ENCODE assay signal across 7 cellular contexts in the genomic region with DNA sequence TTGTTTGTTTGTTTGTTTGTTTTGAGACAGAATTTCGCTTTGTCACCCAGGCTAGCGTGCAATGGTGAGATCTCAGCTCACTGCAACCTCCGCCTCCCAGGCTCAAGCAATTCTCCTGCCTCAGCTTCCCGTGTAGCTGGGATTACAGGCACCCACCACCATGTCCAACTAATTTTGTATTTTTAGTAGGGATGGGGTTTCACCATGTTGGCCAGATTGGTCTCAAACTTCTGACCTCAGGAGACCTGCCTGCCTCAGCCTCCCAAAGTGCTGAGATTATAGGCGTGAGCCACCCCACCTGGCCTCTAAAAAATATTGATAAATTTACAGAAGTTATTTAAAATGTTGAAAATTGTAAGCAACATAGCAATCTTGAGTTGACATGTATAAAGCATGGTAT. TPM values are rescaled to one million over a fixed set of nuclear protein-coding genes. Genes with fewer than 3 reads are reported as not detected.
DNase-seq lines count a peak whose midpoint lies in the region; ATAC-seq, FAIRE-seq and TF ChIP-seq lines count a peak whose summit lies in the region.
"Not testable (repeated sequence)": the region's sequence is repeated elsewhere in the genome, so short reads cannot be mapped to it uniquely, and the experiment has no call there.

No MANE protein-coding gene starts in this region.

- not testable (repeated sequence) for TF ChIP-seq RAD21 in A549 (conservative IDR thresholded peaks at IDR 0.05 in 1 of 2, IDR thresholded peaks at IDR 0.05 in 1 of 2)
- TF ChIP-seq RAD21 in HepG2 (CRISPR knock-in tag; IDR thresholded peaks at IDR 0.05), result 0 out of 2 replicates have a peak, but pooled peaks have one; percentile 4

- H3K27ac Mint-ChIP-seq in Calu3 (ENCODE audit: unreplicated experiment), result peak overlapping the region; percentile 67

- WGBS in A549 (ENCODE audit: missing lambda C conversion rate), result 89% methylated on average over 5 of the region's 5 CpGs
- WGBS in body of pancreas, 2 donors, result 78 to 80% methylated on average over 5 of the region's 5 CpGs
- WGBS in hepatocyte (ENCODE audit: low lambda C conversion rate, missing lambda C conversion rate), result 91% methylated on average over 5 of the region's 5 CpGs
- 81% methylated on average over 5 of the region's 5 CpGs for WGBS in HepG2 (ENCODE audit: low lambda C conversion rate)
- WGBS in right lobe of liver (ENCODE audit: insufficient coverage, low coverage, low lambda C conversion rate, missing lambda C conversion rate), result 83% methylated on average over 5 of the region's 5 CpGs
- WGBS in thyroid gland, 2 donors, result 94 to 97% methylated on average over 5 of the region's 5 CpGs

- FAIRE-seq in A549 (lab: Jason Lieb, UNC); HepG2 (lab: Jason Lieb, UNC): not testable (repeated sequence)

- H3K4me3 Mint-ChIP-seq in Calu3 (ENCODE audit: low read depth, unreplicated experiment), result not testable (repeated sequence)

- not testable (repeated sequence) for H4K20me1 ChIP-seq in hepatocyte (ENCODE audit: insufficient read depth, poor library complexity, severe bottlenecking); HepG2 (ENCODE audit: insufficient read depth, low read length)

- peak overlapping the region; percentile 81 to 89 for H3K27ac ChIP-seq in A549
- H3K27ac ChIP-seq in body of pancreas, result peak overlapping the region in 3 of 4 donors; percentile 66 to 89 (median 76)
- peak overlapping the region; percentile 51 for H3K27ac ChIP-seq in hepatocyte
- peak overlapping the region; percentile 97 for H3K27ac ChIP-seq in HepG2 (ENCODE audit: extremely low read length, insufficient read depth, low read length)
- peak overlapping the region; percentile 90 to 95 (median 91) for H3K27ac ChIP-seq in right lobe of liver
- peak overlapping the region; percentile 47 to 78 (median 63) for H3K27ac ChIP-seq in thyroid gland

- not testable (repeated sequence) for DNase-seq in A549 (ENCODE audit: low read depth in 1 of 2, low spot score in 1 of 2); Calu3; body of pancreas; hepatocyte (ENCODE audit: low spot score); HepG2 (ENCODE audit: low spot score); right lobe of liver; thyroid gland

- ATAC-seq in A549, body of pancreas, HepG2, right lobe of liver: not testable (repeated sequence)

- not testable (repeated sequence) for H3K9me3 ChIP-seq in A549; body of pancreas; hepatocyte (ENCODE audit: low read depth); HepG2 (ENCODE audit: low read length); right lobe of liver; thyroid gland

- not testable (repeated sequence) for H3K27me3 Mint-ChIP-seq in Calu3 (ENCODE audit: unreplicated experiment)

- H3K4me3 ChIP-seq in A549; body of pancreas; hepatocyte; right lobe of liver; thyroid gland (replicated peaks in 1 of 3): not testable (repeated sequence)
- peak overlapping the region in 1 of 3 experiments; percentile 53; a peak in 1 of 6 replicates for H3K4me3 ChIP-seq in HepG2 (replicated peaks in 1 of 3; ENCODE audit: insufficient read depth in 1 of 3, low read depth in 2 of 3, low read length in 3 of 3)

- CTCF ChIA-PET in A549 (lab: Yijun Ruan, JAX), result interaction anchor here (0.7 to 1.7 kb wide), 2 partner anchors 49 to 73 kb away, joined by 3 to 6 read pairs; no protein-coding TSS in a partner anchor
- CTCF ChIA-PET in Calu3 (lab: Charles Lee), result interaction anchor here (1.1 kb wide), 1 partner anchor 11 kb away, joined by 3 read pairs; no protein-coding TSS in a partner anchor
- CTCF ChIA-PET in HepG2 (lab: Yijun Ruan, JAX; ENCODE audit: low intra/inter-chr PET ratio, low total read pairs), result interaction anchor here (1.6 kb wide), 1 partner anchor 162 kb away, joined by 4 read pairs; no protein-coding TSS in a partner anchor

- not testable (repeated sequence) for H3K36me3 ChIP-seq in body of pancreas (replicated peaks in 1 of 2; ENCODE audit: insufficient read depth in 1 of 2, low read depth in 2 of 2); hepatocyte (replicated peaks; ENCODE audit: insufficient read depth, low read depth); HepG2 (replicated peaks in 1 of 2; ENCODE audit: control insufficient read depth in 1 of 2, insufficient read depth in 2 of 2, low read length in 2 of 2); right lobe of liver; thyroid gland

- H2AFZ ChIP-seq in hepatocyte; HepG2 (ENCODE audit: low read length): not testable (repeated sequence)

- H3K4me1 Mint-ChIP-seq in Calu3 (ENCODE audit: low read depth, unreplicated experiment), result peaks cover 34% of the 10 kb centered on the region

- BruUV-seq in Calu3 (replicated peaks; lab: Mats Ljungman, UMichigan); HepG2 (replicated peaks; lab: Mats Ljungman, UMichigan): not testable (repeated sequence)

- peak overlapping the region; percentile 63 for H3K4me2 ChIP-seq in A549
- not testable (repeated sequence) for H3K4me2 ChIP-seq in hepatocyte
- peak overlapping the region; percentile 78 for H3K4me2 ChIP-seq in HepG2 (ENCODE audit: low read depth, low read length)

- POLR2A ChIA-PET in A549 (lab: Yijun Ruan, JAX), result interaction anchor here (1.8 kb wide), 1 partner anchor 74 kb away, joined by 12 read pairs; no protein-coding TSS in a partner anchor
- POLR2A ChIA-PET in HepG2 (lab: Yijun Ruan, JAX), result interaction anchor here (1.0 to 7.0 kb wide), 21 partner anchors 8 to 163 kb away, joined by 3 to 118 read pairs (median 8); no protein-coding TSS in a partner anchor

- in situ Hi-C loops in HepG2 (cut with HindIII; ENCODE audit: extremely low pct_ligation_motif_present, low pct_unique_long_range_greater_than_20kb), result loop anchor here (5.0 to 10.0 kb wide), 2 partner anchors 57 to 160 kb away; a partner anchor contains a TSS

- not testable (repeated sequence) for H3K36me3 Mint-ChIP-seq in Calu3 (ENCODE audit: insufficient read depth, unreplicated experiment)

- intact Hi-C loops in Calu3 (cut with micrococcal nuclease; ENCODE audit: unreplicated experiment) (loop anchor here (5.0 kb wide), 2 partner anchors 38 to 58 kb away; no protein-coding TSS in a partner anchor), HepG2 (cut with micrococcal nuclease; ENCODE audit: unreplicated experiment) (loop anchor here (2.0 kb wide), 2 partner anchors 50 to 162 kb away; no protein-coding TSS in a partner anchor), right lobe of liver (cut with DNase I) (loop anchor here in 1 of 2 donors (10.0 kb wide), 1 partner anchor 60 kb away; no protein-coding TSS in a partner anchor)
- intact Hi-C loops in body of pancreas (cut with DNase I); thyroid gland (cut with DNase I): not testable (repeated sequence)

- TF ChIP-seq EP300 in A549 (IDR thresholded peaks at IDR 0.05); HepG2 (IDR thresholded peaks at IDR 0.05; ENCODE audit: low read depth in 2 of 2, low read length in 2 of 2); HepG2 (CRISPR knock-in tag; IDR thresholded peaks at IDR 0.05; ENCODE audit: borderline replicate concordance): not testable (repeated sequence)

- H3K9me3 Mint-ChIP-seq in Calu3 (ENCODE audit: low read depth, unreplicated experiment), result not testable (repeated sequence)

- not testable (repeated sequence) for H3K27me3 ChIP-seq in body of pancreas; hepatocyte; HepG2 (ENCODE audit: control insufficient read depth in 1 of 2, insufficient read depth in 2 of 2, low read length in 2 of 2); right lobe of liver; thyroid gland

- not testable (repeated sequence) for TF ChIP-seq POLR2A in A549 (IDR thresholded peaks at IDR 0.05; ENCODE audit: low read length); body of pancreas (IDR thresholded peaks at IDR 0.05); HepG2 (IDR thresholded peaks at IDR 0.05; ENCODE audit: insufficient read depth in 1 of 2, low read depth in 2 of 2, low read length in 2 of 2); right lobe of liver (IDR thresholded peaks at IDR 0.05); thyroid gland (IDR thresholded peaks at IDR 0.05)

- H3K79me2 ChIP-seq in hepatocyte, result not testable (repeated sequence)
- peaks cover 18% of the 10 kb centered on the region for H3K79me2 ChIP-seq in HepG2 (ENCODE audit: insufficient read depth, low read length)

- not testable (repeated sequence) for TF ChIP-seq CTCF in A549 (IDR thresholded peaks at IDR 0.05); Calu3 (IDR thresholded peaks at IDR 0.05; ENCODE audit: unreplicated experiment); body of pancreas (IDR thresholded peaks at IDR 0.05); hepatocyte (IDR thresholded peaks at IDR 0.05; ENCODE audit: poor library complexity); HepG2 (CRISPR knock-in tag; IDR thresholded peaks at IDR 0.05); right lobe of liver (IDR thresholded peaks at IDR 0.05); thyroid gland (IDR thresholded peaks at IDR 0.05)

- H3K4me1 ChIP-seq in A549 (peaks cover 77% of the 10 kb centered on the region), body of pancreas (peaks cover 60% of the 10 kb centered on the region), HepG2 (ENCODE audit: insufficient read depth, low read length) (peaks cover 98% of the 10 kb centered on the region), right lobe of liver (peaks cover 0 to 85% (median 22%) of the 10 kb centered on the region in 4 donors), thyroid gland (peaks cover 33 to 40% of the 10 kb centered on the region in 2 donors)
- not testable (repeated sequence) for H3K4me1 ChIP-seq in hepatocyte (ENCODE audit: insufficient read depth)

- H3K9ac ChIP-seq in HepG2 (ENCODE audit: insufficient read depth, low read depth, low read length), result peak overlapping the region; percentile 86

- H3K9me2 ChIP-seq in hepatocyte (replicated peaks; ENCODE audit: insufficient read depth), result not testable (repeated sequence)

RNA-seq across cellular contexts. Expression of a gene that starts 57.1 kb away (rescaled TPM):
- polyA plus RNA-seq in A549 (2011; rRNA removed), result 220 and 333 TPM in 2 replicates
- polyA plus RNA-seq in A549 (2012; cell fraction: cytosol; rRNA removed), result 29.5 and 36.6 TPM in 2 replicates
- polyA plus RNA-seq in A549 (2012; cell fraction: nucleus; rRNA removed), result 3.5 and 15.9 TPM in 2 replicates
- 152 to 179 TPM (median 166 TPM) in 3 replicates for polyA plus RNA-seq in A549 (2017; fragmentation: RNase III; extraction: RNeasy Plus Mini Kit Qiagen cat#74134 plus additional on column Dnase treatment)
- 95.2 and 105 TPM in 2 replicates for polyA minus RNA-seq in A549 (2011; rRNA and poly(A)+ RNA removed)
- 97.3 and 110 TPM in 2 replicates for total RNA-seq in Calu3 (2022)
- total RNA-seq in body of pancreas, result 10 to 100 TPM; 11.5 to 26.7 TPM
- total RNA-seq in hepatocyte, result 127 and 213 TPM in 2 replicates
- polyA plus RNA-seq in hepatocyte, result 200 and 264 TPM in 2 replicates
- 376 and 681 TPM in 2 replicates for total RNA-seq in HepG2 (2016; rRNA removed; fragmentation: Illumina TruSeq; extraction: Trizol)
- 72.5 and 82.8 TPM in 2 replicates for total RNA-seq in HepG2 (2016; cell fraction: cytosol; rRNA removed; fragmentation: Illumina TruSeq; extraction: Trizol; ENCODE audit: low read depth)
- total RNA-seq in HepG2 (2016; cell fraction: insoluble cytoplasmic fraction; rRNA removed; fragmentation: Illumina TruSeq; extraction: Trizol), result 381 and 654 TPM in 2 replicates
- total RNA-seq in HepG2 (2016; cell fraction: membrane; rRNA removed; fragmentation: Illumina TruSeq; extraction: Trizol), result 431 TPM in 2 replicates
- total RNA-seq in HepG2 (2016; cell fraction: nucleus; rRNA removed; fragmentation: Illumina TruSeq; extraction: Trizol), result 336 and 365 TPM in 2 replicates
- polyA plus RNA-seq in HepG2 (2011; rRNA removed), result 127 and 141 TPM in 2 replicates
- polyA plus RNA-seq in HepG2 (2011; cell fraction: cytosol; rRNA removed), result 61.2 and 126 TPM in 2 replicates
- 48.0 and 68.5 TPM in 2 replicates for polyA plus RNA-seq in HepG2 (2011; cell fraction: nucleus; rRNA removed)
- 273 TPM in 2 replicates for polyA plus RNA-seq in HepG2 (2012)
- 53.9 and 75.2 TPM in 2 replicates for polyA plus RNA-seq in HepG2 (2016; cell fraction: cytosol; fragmentation: Illumina TruSeq; extraction: Trizol; ENCODE audit: low read depth)
- 710 and 726 TPM in 2 replicates for polyA plus RNA-seq in HepG2 (2016; cell fraction: insoluble cytoplasmic fraction; fragmentation: Illumina TruSeq; extraction: Trizol; ENCODE audit: low read depth)
- polyA plus RNA-seq in HepG2 (2016; cell fraction: membrane; fragmentation: Illumina TruSeq; extraction: Trizol; ENCODE audit: low read depth), result 254 and 286 TPM in 2 replicates
- 411 and 435 TPM in 2 replicates for polyA plus RNA-seq in HepG2 (2016; cell fraction: nucleus; fragmentation: Illumina TruSeq; extraction: Trizol; ENCODE audit: insufficient read depth, low read depth)
- polyA minus RNA-seq in HepG2 (2011; rRNA and poly(A)+ RNA removed; ENCODE audit: low replicate concordance), result 36.0 and 84.0 TPM in 2 replicates
- 187 and 229 TPM in 2 replicates for polyA minus RNA-seq in HepG2 (2011; cell fraction: cytosol; rRNA and poly(A)+ RNA removed)
- polyA minus RNA-seq in HepG2 (2011; cell fraction: nucleus; rRNA and poly(A)+ RNA removed), result 195 and 232 TPM in 2 replicates
- 100 to 1,000 TPM; 147 to 342 (median 225) TPM for total RNA-seq in right lobe of liver
- total RNA-seq in thyroid gland, result 10 to 100 TPM; 28.3 to 56.8 (median 33.2) TPM
